ENCODE assay signal across 1 cellular context in the genomic region with DNA sequence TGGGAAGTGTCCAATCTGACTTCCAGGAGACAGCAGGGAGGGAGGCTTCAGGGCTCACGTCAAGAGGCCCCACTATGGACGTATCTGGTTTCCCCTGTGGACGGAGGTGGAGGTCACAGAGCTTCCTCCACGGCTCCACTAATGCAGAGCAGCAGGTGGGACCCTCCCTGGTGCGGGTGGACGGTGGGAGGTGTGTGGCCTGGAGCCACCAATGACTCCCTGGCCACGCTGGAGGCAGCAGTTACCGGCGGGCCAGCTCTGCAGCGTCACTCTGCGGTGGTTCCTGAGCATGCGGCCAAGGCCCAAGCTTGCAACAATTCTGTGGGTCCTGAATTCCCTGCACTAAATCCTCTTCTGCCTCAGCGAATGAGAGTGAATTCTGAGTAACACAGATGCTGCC.
TF ChIP-seq lines count a peak whose summit lies in the region.

No MANE protein-coding gene starts in this region.

TF ChIP-seq in GM23338, 12 proteins besides CTCF, POLR2A, EP300 and RAD21 (continued from another document):
- TF ChIP-seq, protein P1, sequence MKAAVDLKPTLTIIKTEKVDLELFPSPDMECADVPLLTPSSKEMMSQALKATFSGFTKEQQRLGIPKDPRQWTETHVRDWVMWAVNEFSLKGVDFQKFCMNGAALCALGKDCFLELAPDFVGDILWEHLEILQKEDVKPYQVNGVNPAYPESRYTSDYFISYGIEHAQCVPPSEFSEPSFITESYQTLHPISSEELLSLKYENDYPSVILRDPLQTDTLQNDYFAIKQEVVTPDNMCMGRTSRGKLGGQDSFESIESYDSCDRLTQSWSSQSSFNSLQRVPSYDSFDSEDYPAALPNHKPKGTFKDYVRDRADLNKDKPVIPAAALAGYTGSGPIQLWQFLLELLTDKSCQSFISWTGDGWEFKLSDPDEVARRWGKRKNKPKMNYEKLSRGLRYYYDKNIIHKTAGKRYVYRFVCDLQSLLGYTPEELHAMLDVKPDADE (IDR thresholded peaks at IDR 0.05): no peak
- no peak for TF ChIP-seq NANOG (IDR thresholded peaks at IDR 0.05; ENCODE audit: borderline replicate concordance)
- TF ChIP-seq, protein P2, sequence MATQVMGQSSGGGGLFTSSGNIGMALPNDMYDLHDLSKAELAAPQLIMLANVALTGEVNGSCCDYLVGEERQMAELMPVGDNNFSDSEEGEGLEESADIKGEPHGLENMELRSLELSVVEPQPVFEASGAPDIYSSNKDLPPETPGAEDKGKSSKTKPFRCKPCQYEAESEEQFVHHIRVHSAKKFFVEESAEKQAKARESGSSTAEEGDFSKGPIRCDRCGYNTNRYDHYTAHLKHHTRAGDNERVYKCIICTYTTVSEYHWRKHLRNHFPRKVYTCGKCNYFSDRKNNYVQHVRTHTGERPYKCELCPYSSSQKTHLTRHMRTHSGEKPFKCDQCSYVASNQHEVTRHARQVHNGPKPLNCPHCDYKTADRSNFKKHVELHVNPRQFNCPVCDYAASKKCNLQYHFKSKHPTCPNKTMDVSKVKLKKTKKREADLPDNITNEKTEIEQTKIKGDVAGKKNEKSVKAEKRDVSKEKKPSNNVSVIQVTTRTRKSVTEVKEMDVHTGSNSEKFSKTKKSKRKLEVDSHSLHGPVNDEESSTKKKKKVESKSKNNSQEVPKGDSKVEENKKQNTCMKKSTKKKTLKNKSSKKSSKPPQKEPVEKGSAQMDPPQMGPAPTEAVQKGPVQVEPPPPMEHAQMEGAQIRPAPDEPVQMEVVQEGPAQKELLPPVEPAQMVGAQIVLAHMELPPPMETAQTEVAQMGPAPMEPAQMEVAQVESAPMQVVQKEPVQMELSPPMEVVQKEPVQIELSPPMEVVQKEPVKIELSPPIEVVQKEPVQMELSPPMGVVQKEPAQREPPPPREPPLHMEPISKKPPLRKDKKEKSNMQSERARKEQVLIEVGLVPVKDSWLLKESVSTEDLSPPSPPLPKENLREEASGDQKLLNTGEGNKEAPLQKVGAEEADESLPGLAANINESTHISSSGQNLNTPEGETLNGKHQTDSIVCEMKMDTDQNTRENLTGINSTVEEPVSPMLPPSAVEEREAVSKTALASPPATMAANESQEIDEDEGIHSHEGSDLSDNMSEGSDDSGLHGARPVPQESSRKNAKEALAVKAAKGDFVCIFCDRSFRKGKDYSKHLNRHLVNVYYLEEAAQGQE (IDR thresholded peaks at IDR 0.05; ENCODE audit: unreplicated experiment): no peak
- no peak for TF ChIP-seq EZH2phosphoT487 (IDR thresholded peaks at IDR 0.05; ENCODE audit: unreplicated experiment)
- TF ChIP-seq ZNF331 (CRISPR knock-in tag; IDR thresholded peaks at IDR 0.05; ENCODE audit: low read depth): no peak
- TF ChIP-seq JUNB (IDR thresholded peaks at IDR 0.05; ENCODE audit: unreplicated experiment): no peak
- no peak for TF ChIP-seq STAT1 (IDR thresholded peaks at IDR 0.05; ENCODE audit: unreplicated experiment)
- TF ChIP-seq, protein P3, sequence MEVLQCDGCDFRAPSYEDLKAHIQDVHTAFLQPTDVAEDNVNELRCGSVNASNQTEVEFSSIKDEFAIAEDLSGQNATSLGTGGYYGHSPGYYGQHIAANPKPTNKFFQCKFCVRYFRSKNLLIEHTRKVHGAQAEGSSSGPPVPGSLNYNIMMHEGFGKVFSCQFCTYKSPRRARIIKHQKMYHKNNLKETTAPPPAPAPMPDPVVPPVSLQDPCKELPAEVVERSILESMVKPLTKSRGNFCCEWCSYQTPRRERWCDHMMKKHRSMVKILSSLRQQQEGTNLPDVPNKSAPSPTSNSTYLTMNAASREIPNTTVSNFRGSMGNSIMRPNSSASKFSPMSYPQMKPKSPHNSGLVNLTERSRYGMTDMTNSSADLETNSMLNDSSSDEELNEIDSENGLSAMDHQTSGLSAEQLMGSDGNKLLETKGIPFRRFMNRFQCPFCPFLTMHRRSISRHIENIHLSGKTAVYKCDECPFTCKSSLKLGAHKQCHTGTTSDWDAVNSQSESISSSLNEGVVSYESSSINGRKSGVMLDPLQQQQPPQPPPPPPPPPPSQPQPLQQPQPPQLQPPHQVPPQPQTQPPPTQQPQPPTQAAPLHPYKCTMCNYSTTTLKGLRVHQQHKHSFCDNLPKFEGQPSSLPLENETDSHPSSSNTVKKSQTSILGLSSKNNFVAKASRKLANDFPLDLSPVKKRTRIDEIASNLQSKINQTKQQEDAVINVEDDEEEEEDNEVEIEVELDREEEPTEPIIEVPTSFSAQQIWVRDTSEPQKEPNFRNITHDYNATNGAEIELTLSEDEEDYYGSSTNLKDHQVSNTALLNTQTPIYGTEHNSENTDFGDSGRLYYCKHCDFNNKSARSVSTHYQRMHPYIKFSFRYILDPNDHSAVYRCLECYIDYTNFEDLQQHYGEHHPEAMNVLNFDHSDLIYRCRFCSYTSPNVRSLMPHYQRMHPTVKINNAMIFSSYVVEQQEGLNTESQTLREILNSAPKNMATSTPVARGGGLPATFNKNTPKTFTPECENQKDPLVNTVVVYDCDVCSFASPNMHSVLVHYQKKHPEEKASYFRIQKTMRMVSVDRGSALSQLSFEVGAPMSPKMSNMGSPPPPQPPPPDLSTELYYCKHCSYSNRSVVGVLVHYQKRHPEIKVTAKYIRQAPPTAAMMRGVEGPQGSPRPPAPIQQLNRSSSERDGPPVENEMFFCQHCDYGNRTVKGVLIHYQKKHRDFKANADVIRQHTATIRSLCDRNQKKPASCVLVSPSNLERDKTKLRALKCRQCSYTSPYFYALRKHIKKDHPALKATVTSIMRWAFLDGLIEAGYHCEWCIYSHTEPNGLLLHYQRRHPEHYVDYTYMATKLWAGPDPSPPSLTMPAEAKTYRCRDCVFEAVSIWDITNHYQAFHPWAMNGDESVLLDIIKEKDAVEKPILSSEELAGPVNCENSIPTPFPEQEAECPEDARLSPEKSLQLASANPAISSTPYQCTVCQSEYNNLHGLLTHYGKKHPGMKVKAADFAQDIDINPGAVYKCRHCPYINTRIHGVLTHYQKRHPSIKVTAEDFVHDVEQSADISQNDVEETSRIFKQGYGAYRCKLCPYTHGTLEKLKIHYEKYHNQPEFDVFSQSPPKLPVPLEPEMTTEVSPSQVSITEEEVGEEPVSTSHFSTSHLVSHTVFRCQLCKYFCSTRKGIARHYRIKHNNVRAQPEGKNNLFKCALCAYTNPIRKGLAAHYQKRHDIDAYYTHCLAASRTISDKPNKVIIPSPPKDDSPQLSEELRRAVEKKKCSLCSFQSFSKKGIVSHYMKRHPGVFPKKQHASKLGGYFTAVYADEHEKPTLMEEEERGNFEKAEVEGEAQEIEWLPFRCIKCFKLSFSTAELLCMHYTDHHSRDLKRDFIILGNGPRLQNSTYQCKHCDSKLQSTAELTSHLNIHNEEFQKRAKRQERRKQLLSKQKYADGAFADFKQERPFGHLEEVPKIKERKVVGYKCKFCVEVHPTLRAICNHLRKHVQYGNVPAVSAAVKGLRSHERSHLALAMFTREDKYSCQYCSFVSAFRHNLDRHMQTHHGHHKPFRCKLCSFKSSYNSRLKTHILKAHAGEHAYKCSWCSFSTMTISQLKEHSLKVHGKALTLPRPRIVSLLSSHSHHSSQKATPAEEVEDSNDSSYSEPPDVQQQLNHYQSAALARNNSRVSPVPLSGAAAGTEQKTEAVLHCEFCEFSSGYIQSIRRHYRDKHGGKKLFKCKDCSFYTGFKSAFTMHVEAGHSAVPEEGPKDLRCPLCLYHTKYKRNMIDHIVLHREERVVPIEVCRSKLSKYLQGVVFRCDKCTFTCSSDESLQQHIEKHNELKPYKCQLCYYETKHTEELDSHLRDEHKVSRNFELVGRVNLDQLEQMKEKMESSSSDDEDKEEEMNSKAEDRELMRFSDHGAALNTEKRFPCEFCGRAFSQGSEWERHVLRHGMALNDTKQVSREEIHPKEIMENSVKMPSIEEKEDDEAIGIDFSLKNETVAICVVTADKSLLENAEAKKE (CRISPR knock-in tag; IDR thresholded peaks at IDR 0.05): no peak
- TF ChIP-seq EZH2 (IDR thresholded peaks at IDR 0.05; ENCODE audit: low read depth, unreplicated experiment): no peak
- TF ChIP-seq POLR2AphosphoS5 (IDR thresholded peaks at IDR 0.05; ENCODE audit: low read depth): no peak
